In genomic region chr12:132303853-132304373, GRCh38 we compare ENCODE assay signal across 9 cellular contexts. TPM values are rescaled to one million over a fixed set of nuclear protein-coding genes. Genes with fewer than 3 reads are reported as not detected.
"Had no signal": no experiment of that assay in that cellular context is flagged by ENCODE, and none has a peak within 500 bp of the region (broad histone marks: within the 10 kb centered on the region; RNA-seq: fewer than 3 reads in every experiment).

No MANE protein-coding gene starts in this region.

RNA-seq across cellular contexts. Expression of gene GALNT9, which starts 25.5 kb away (rescaled TPM):
- total RNA-seq: activated naive CD8-positive, alpha-beta T cell treated with anti-CD3 and anti-CD28 coated beads for 36 hours; activated naive CD8-positive, alpha-beta T cell treated with anti-CD3 and anti-CD28 coated beads, Interleukin-2, amount 10 ng/mL, durations not matched to agents 7 days and 5 days; activated T-helper 1 cell treated with anti-CD3 and anti-CD28 coated beads, Interleukin-12 subunit alpha, Interleukin-12 subunit beta, Interleukin-2, Interleukin-4 antibody, amounts not matched to agents 30 ng/mL and 10 ng/mL and 1 ng/mL, durations not matched to agents 14 hours and 24 hours and 36 hours; activated T-helper 2 cell treated with anti-CD3 and anti-CD28 coated beads, Interferon-gamma antibody, Interleukin-2, Interleukin-4, amounts not matched to agents 10 μg/mL and 5 μg/mL and 100 μg/mL, durations not matched to agents 14 hours and 24 hours and 36 hours; ascending aorta; body of pancreas; bronchial epithelial cell; cardiac septum had no signal
- polyA plus RNA-seq: aorta had no signal
